ENCODE assay signal across 19 cellular contexts in the genomic region with DNA sequence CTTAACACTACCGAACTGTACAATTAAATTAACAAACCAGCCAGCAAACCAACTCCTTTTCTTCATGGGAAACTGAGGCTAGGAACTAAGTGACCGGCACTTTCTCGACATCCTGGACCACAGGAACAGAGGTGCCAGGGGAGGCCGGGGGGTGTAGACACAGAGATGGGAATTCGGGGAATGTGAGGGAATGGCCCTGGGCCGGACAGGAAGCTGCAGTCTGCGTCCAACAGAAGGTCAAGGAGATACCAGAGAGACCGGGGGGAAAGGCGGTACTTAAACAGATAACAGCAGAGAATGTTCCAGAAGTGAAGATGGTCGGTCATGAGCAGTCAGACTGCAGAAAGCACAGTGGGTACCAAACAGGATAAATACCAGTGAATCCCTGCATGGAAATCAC. TPM values are rescaled to one million over a fixed set of nuclear protein-coding genes. Genes with fewer than 3 reads are reported as not detected.
A peak's percentile ranks its signal among the peaks of the same experiment; 100 is the strongest.
DNase-seq lines count a peak whose midpoint lies in the region; ATAC-seq and TF ChIP-seq lines count a peak whose summit lies in the region.
"Had no signal": no experiment of that assay in that cellular context is flagged by ENCODE, and none has a peak within 500 bp of the region (broad histone marks: within the 10 kb centered on the region; RNA-seq: fewer than 3 reads in every experiment).

No MANE protein-coding gene starts in this region.

- H3K36me3 Mint-ChIP-seq in activated T-cell treated with anti-CD3 and anti-CD28 coated beads, Interleukin-2, amount 50 U/mL, for 24 hours (ENCODE audit: low read depth): peaks cover 4% of the 10 kb centered on the region
- H3K36me3 Mint-ChIP-seq in activated T-helper 2 cell treated with anti-CD3 and anti-CD28 coated beads, Interferon-gamma antibody, Interleukin-2, Interleukin-4, amounts not matched to agents 10 μg/mL and 5 μg/mL and 100 μg/mL, durations not matched to agents 14 hours and 24 hours and 36 hours (ENCODE audit: low read depth): no peaks in the 10 kb centered on the region

- H3K27ac Mint-ChIP-seq in activated T-cell treated with anti-CD3 and anti-CD28 coated beads, Interleukin-2, amount 50 U/mL, for 24 hours: peak overlapping the region; percentile 38
- peak overlapping the region; percentile 8 for H3K27ac Mint-ChIP-seq in activated T-helper 2 cell treated with anti-CD3 and anti-CD28 coated beads, Interferon-gamma antibody, Interleukin-2, Interleukin-4, amounts not matched to agents 10 μg/mL and 5 μg/mL and 100 μg/mL, durations not matched to agents 14 hours and 24 hours and 36 hours
- peak overlapping the region in 1 of 2 donors; percentile 43 for H3K27ac Mint-ChIP-seq in stimulated activated naive CD8-positive, alpha-beta T cell treated with anti-CD3 and anti-CD28 coated beads, Interleukin-15, amount 100 ng/mL, for 72 hours

- ATAC-seq in right lobe of liver: peak; percentile 39 to 61 (median 42)
- no peak for ATAC-seq in stimulated activated naive CD8-positive, alpha-beta T cell treated with anti-CD3 and anti-CD28 coated beads, Interleukin-15, amount 100 ng/mL, for 72 hours

- no peak for TF ChIP-seq CTCF in right lobe of liver (IDR thresholded peaks at IDR 0.05)

- H3K9me3 Mint-ChIP-seq in activated T-cell treated with anti-CD3 and anti-CD28 coated beads, Interleukin-2, amount 50 U/mL, for 24 hours: no peaks in the 10 kb centered on the region
- H3K9me3 Mint-ChIP-seq in activated T-helper 2 cell treated with anti-CD3 and anti-CD28 coated beads, Interferon-gamma antibody, Interleukin-2, Interleukin-4, amounts not matched to agents 10 μg/mL and 5 μg/mL and 100 μg/mL, durations not matched to agents 14 hours and 24 hours and 36 hours: no peaks in the 10 kb centered on the region
- H3K9me3 Mint-ChIP-seq in stimulated activated naive CD8-positive, alpha-beta T cell treated with anti-CD3 and anti-CD28 coated beads, Interleukin-15, amount 100 ng/mL, for 72 hours: no peaks in the 10 kb centered on the region

- DNase-seq in activated T-cell treated with anti-CD3 and anti-CD28 coated beads, Interleukin-2, amount 50 U/mL, for 24 hours: no peak
- DNase-seq in activated T-cell treated with anti-CD3 and anti-CD28 coated beads for 4 hours (no peak), EL (peak; percentile 11), right lobe of liver (peak in 1 of 3 donors; percentile 55)
- no peak for DNase-seq in activated T-helper 2 cell treated with anti-CD3 and anti-CD28 coated beads, Interferon-gamma antibody, Interleukin-2, Interleukin-4, amounts not matched to agents 10 μg/mL and 5 μg/mL and 100 μg/mL, durations not matched to agents 14 hours and 24 hours and 36 hours (ENCODE audit: low spot score)
- no peak for DNase-seq in effector CD8-positive, alpha-beta T cell (lab: John Stamatoyannopoulos, UW)
- DNase-seq in stimulated activated CD4-positive, alpha-beta T cell treated with anti-CD3 and anti-CD28 coated beads, Interleukin-4, amount 100 ng/mL, for 24 hours: no peak
- DNase-seq in stimulated activated naive CD8-positive, alpha-beta T cell treated with anti-CD3 and anti-CD28 coated beads, Interleukin-15, amount 100 ng/mL, for 72 hours: no peak
- DNase-seq: hippocampal formation, NCI-H1105, NCI-H2107, NCI-H526, retina had no signal

- no peak for TF ChIP-seq POLR2A in right lobe of liver (IDR thresholded peaks at IDR 0.05)

- no peaks in the 10 kb centered on the region for H3K27me3 ChIP-seq in right lobe of liver

- no peaks in the 10 kb centered on the region for H3K9me3 ChIP-seq in right lobe of liver
- H3K9me3 ChIP-seq: HAP-1 had no signal

- H3K4me1 ChIP-seq in right lobe of liver: no peaks in the 10 kb centered on the region
- H3K4me1 ChIP-seq: HAP-1 had no signal

- H3K27ac ChIP-seq in right lobe of liver: no peak overlapping the region
- H3K27ac ChIP-seq: KMS-11 had no signal

- peaks cover 0 to 45% (median 15%) of the 10 kb centered on the region in 4 donors for H3K36me3 ChIP-seq in right lobe of liver
- H3K36me3 ChIP-seq: HAP-1 had no signal

- WGBS in right lobe of liver (ENCODE audit: insufficient coverage, low coverage, low lambda C conversion rate, missing lambda C conversion rate): 63% methylated on average over 10 of the region's 10 CpGs

- intact Hi-C loops in activated T-helper 2 cell treated with anti-CD3 and anti-CD28 coated beads, Interferon-gamma antibody, Interleukin-2, Interleukin-4, amounts not matched to agents 10 μg/mL and 5 μg/mL and 100 μg/mL, durations not matched to agents 14 hours and 24 hours and 36 hours (cut with micrococcal nuclease): no loop called here
- intact Hi-C loops in right lobe of liver (cut with DNase I): no loop called here

- no peak overlapping the region for H3K4me3 ChIP-seq in right lobe of liver
- H3K4me3 ChIP-seq: HAP-1 had no signal

- H3K27me3 Mint-ChIP-seq in activated T-cell treated with anti-CD3 and anti-CD28 coated beads, Interleukin-2, amount 50 U/mL, for 24 hours: no peaks in the 10 kb centered on the region
- H3K27me3 Mint-ChIP-seq in activated T-helper 2 cell treated with anti-CD3 and anti-CD28 coated beads, Interferon-gamma antibody, Interleukin-2, Interleukin-4, amounts not matched to agents 10 μg/mL and 5 μg/mL and 100 μg/mL, durations not matched to agents 14 hours and 24 hours and 36 hours (ENCODE audit: low read depth): no peaks in the 10 kb centered on the region
- H3K27me3 Mint-ChIP-seq in stimulated activated naive CD8-positive, alpha-beta T cell treated with anti-CD3 and anti-CD28 coated beads, Interleukin-15, amount 100 ng/mL, for 72 hours: no peaks in the 10 kb centered on the region

- peaks cover 35% of the 10 kb centered on the region for H3K4me1 Mint-ChIP-seq in activated T-cell treated with anti-CD3 and anti-CD28 coated beads, Interleukin-2, amount 50 U/mL, for 24 hours (ENCODE audit: low read depth)
- peaks cover 36% of the 10 kb centered on the region for H3K4me1 Mint-ChIP-seq in activated T-helper 2 cell treated with anti-CD3 and anti-CD28 coated beads, Interferon-gamma antibody, Interleukin-2, Interleukin-4, amounts not matched to agents 10 μg/mL and 5 μg/mL and 100 μg/mL, durations not matched to agents 14 hours and 24 hours and 36 hours (ENCODE audit: low read depth)
- peaks cover 37% of the 10 kb centered on the region for H3K4me1 Mint-ChIP-seq in stimulated activated naive CD8-positive, alpha-beta T cell treated with anti-CD3 and anti-CD28 coated beads, Interleukin-15, amount 100 ng/mL, for 72 hours

- no peak overlapping the region for H3K4me3 Mint-ChIP-seq in activated T-cell treated with anti-CD3 and anti-CD28 coated beads, Interleukin-2, amount 50 U/mL, for 24 hours
- no peak overlapping the region for H3K4me3 Mint-ChIP-seq in activated T-helper 2 cell treated with anti-CD3 and anti-CD28 coated beads, Interferon-gamma antibody, Interleukin-2, Interleukin-4, amounts not matched to agents 10 μg/mL and 5 μg/mL and 100 μg/mL, durations not matched to agents 14 hours and 24 hours and 36 hours (ENCODE audit: low read depth)
- H3K4me3 Mint-ChIP-seq in stimulated activated naive CD8-positive, alpha-beta T cell treated with anti-CD3 and anti-CD28 coated beads, Interleukin-15, amount 100 ng/mL, for 72 hours: no peak overlapping the region

RNA-seq across cellular contexts. Expression of a gene that starts 40.3 kb away (rescaled TPM):
- not detected in 2 replicates for total RNA-seq in activated T-helper 2 cell treated with anti-CD3 and anti-CD28 coated beads, Interferon-gamma antibody, Interleukin-2, Interleukin-4, amounts not matched to agents 10 μg/mL and 5 μg/mL and 100 μg/mL, durations not matched to agents 14 hours and 24 hours and 36 hours
- 10 to 100 TPM in 1 of 6 experiments, 1 to 10 TPM in 5; 1.2 to 12.9 (median 5.7) TPM for total RNA-seq in right lobe of liver
- total RNA-seq: Daoy, fibroblast of lung, kidney epithelial cell, SK-MEL-5 had no signal
